Comparison of ENCODE assay signal across 9 cellular contexts in the genomic region with DNA sequence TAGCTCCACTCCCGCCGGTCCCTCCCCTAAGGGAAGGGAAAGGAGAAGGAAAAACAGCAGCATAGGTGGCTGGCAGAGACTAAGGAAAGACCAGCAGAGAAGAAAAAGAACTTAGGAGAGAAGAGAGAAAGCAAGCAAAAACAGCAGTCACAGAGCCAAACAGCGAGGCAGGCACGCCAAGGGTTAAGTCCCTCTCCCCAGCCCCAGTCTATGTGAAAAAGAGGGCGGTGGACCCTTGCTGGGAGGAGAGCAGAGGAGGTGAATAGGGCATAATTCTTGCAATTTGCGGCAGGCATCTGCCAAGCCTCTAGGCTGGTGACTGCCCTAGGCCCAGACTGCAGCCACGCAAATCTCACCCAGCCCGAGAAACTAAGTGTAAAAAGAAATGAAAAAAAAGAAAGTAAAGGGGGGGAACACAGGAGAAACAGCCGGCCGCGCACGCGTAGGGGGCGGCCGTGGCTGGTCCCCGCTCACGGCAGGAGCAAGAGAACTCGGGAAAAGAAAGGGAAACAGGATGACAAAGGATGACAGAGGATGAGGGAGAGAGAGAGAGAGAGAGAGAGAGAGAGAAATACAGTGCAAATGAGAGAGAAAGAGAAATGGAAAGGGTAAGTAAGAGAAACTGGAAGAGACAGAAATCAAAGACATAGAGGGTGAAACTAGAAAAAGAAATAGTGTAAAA. TPM values are rescaled to one million over a fixed set of nuclear protein-coding genes. Genes with fewer than 3 reads are reported as not detected.
A peak's percentile ranks its signal among the peaks of the same experiment; 100 is the strongest.
DNase-seq lines count a peak whose midpoint lies in the region; ATAC-seq and TF ChIP-seq lines count a peak whose summit lies in the region.
"Had no signal": no experiment of that assay in that cellular context is flagged by ENCODE, and none has a peak within 500 bp of the region (broad histone marks: within the 10 kb centered on the region; RNA-seq: fewer than 3 reads in every experiment).

No MANE protein-coding gene starts in this region.

- peak overlapping the region; percentile 91 for H3K4me3 Mint-ChIP-seq in HFFc6
- H3K4me3 Mint-ChIP-seq in activated CD4-positive, alpha-beta T cell treated with anti-CD3 and anti-CD28 coated beads, Interleukin-2, amount 10 ng/mL, durations not matched to agents 24 days and 14 days: peak overlapping the region; percentile 84

- peak overlapping the region; percentile 88 for H3K27ac Mint-ChIP-seq in HFFc6
- peak overlapping the region; percentile 96 for H3K27ac Mint-ChIP-seq in activated CD4-positive, alpha-beta T cell treated with anti-CD3 and anti-CD28 coated beads, Interleukin-2, amount 10 ng/mL, durations not matched to agents 24 days and 14 days

- H3K4me1 ChIP-seq in sigmoid colon: no peaks in the 10 kb centered on the region

- peak; percentile 1 for DNase-seq in HFFc6
- peak; percentile 75 for DNase-seq in activated CD4-positive, alpha-beta T cell treated with anti-CD3 and anti-CD28 coated beads, Interleukin-2, amount 10 ng/mL, durations not matched to agents 24 days and 14 days
- peak; percentile 2 for DNase-seq in fibroblast of mammary gland (ENCODE audit: low read depth)
- DNase-seq in sigmoid colon: no peak
- no peak for DNase-seq in RKO (ENCODE audit: low spot score)
- DNase-seq in cerebellar nuclear complex (lab: John Stamatoyannopoulos, UW): no peak

- H3K4me1 Mint-ChIP-seq in HFFc6 (ENCODE audit: low read depth): peaks cover 20% of the 10 kb centered on the region
- H3K4me1 Mint-ChIP-seq in activated CD4-positive, alpha-beta T cell treated with anti-CD3 and anti-CD28 coated beads, Interleukin-2, amount 10 ng/mL, durations not matched to agents 24 days and 14 days: peaks cover 37% of the 10 kb centered on the region

- no peaks in the 10 kb centered on the region for H3K36me3 ChIP-seq in sigmoid colon

- H3K27me3 ChIP-seq in sigmoid colon: no peaks in the 10 kb centered on the region

- TF ChIP-seq POLR2A in sigmoid colon (IDR thresholded peaks at IDR 0.05): no peak

- peak overlapping the region; percentile 7; the same call in 1 of the 2 replicates for H3K4me3 ChIP-seq in GM08714 (ENCODE audit: low read length)
- peak overlapping the region; percentile 23 for H3K4me3 ChIP-seq in fibroblast of mammary gland (ENCODE audit: control insufficient read depth, low read depth, low read length)
- H3K4me3 ChIP-seq in sigmoid colon: peak overlapping the region in 3 of 4 donors; percentile 31 to 39 (median 34)
- H3K4me3 ChIP-seq: skin epidermis had no signal

- H3K27me3 Mint-ChIP-seq in HFFc6 (ENCODE audit: insufficient read depth): peaks cover 4% of the 10 kb centered on the region
- no peaks in the 10 kb centered on the region for H3K27me3 Mint-ChIP-seq in activated CD4-positive, alpha-beta T cell treated with anti-CD3 and anti-CD28 coated beads, Interleukin-2, amount 10 ng/mL, durations not matched to agents 24 days and 14 days

- TF ChIP-seq EP300 in sigmoid colon (IDR thresholded peaks at IDR 0.05): no peak

- no peak for ATAC-seq in HG03521 (IDR thresholded peaks at IDR 0.05; ENCODE audit: unreplicated experiment)

- 4 to 38% methylated on average over 18 of the region's 18 CpGs for WGBS in sigmoid colon, 2 donors

- peak overlapping the region; percentile 58 to 65 (median 60) for H3K27ac ChIP-seq in sigmoid colon

- no peaks in the 10 kb centered on the region for H3K9me3 ChIP-seq in sigmoid colon

- intact Hi-C loops in activated CD4-positive, alpha-beta T cell treated with anti-CD3 and anti-CD28 coated beads, Interleukin-2, amount 10 ng/mL, durations not matched to agents 24 days and 14 days (cut with micrococcal nuclease): loop anchor here (10.0 kb wide), 1 partner anchor 534 kb away; the partner anchor contains the start of gene MAMLD1
- intact Hi-C loops in sigmoid colon (cut with DNase I): no loop called here

- TF ChIP-seq CTCF in HFFc6 (IDR thresholded peaks at IDR 0.05) (no peak), fibroblast of mammary gland (conservative IDR thresholded peaks at IDR 0.05; ENCODE audit: control insufficient read depth, insufficient read depth, low read depth, low read length) (no peak), sigmoid colon (IDR thresholded peaks at IDR 0.05) (no peak)

- H3K36me3 Mint-ChIP-seq in HFFc6 (ENCODE audit: low read depth): no peaks in the 10 kb centered on the region
- no peaks in the 10 kb centered on the region for H3K36me3 Mint-ChIP-seq in activated CD4-positive, alpha-beta T cell treated with anti-CD3 and anti-CD28 coated beads, Interleukin-2, amount 10 ng/mL, durations not matched to agents 24 days and 14 days (ENCODE audit: low read depth)

- H3K9me3 Mint-ChIP-seq in HFFc6: no peaks in the 10 kb centered on the region
- no peaks in the 10 kb centered on the region for H3K9me3 Mint-ChIP-seq in activated CD4-positive, alpha-beta T cell treated with anti-CD3 and anti-CD28 coated beads, Interleukin-2, amount 10 ng/mL, durations not matched to agents 24 days and 14 days

RNA-seq across cellular contexts. Expression of gene MAGEA9, which starts 48.6 kb away (rescaled TPM):
- total RNA-seq in HFFc6 (2021; fragmentation: NEBNext Ultra II Directional; extraction: Animal tissue kit (Norgen Biotek cat#: 25700)): not detected
- not detected in 2 replicates for total RNA-seq in activated CD4-positive, alpha-beta T cell treated with anti-CD3 and anti-CD28 coated beads, Interleukin-2, amount 10 ng/mL, durations not matched to agents 24 days and 14 days
- not detected for total RNA-seq in sigmoid colon
- not detected for polyA plus RNA-seq in sigmoid colon

RNA-seq across cellular contexts. Expression of gene MAGEA8, which starts 50.6 kb away (rescaled TPM):
- not detected for total RNA-seq in HFFc6 (2021; fragmentation: NEBNext Ultra II Directional; extraction: Animal tissue kit (Norgen Biotek cat#: 25700))
- not detected in 2 replicates for total RNA-seq in activated CD4-positive, alpha-beta T cell treated with anti-CD3 and anti-CD28 coated beads, Interleukin-2, amount 10 ng/mL, durations not matched to agents 24 days and 14 days
- not detected for total RNA-seq in sigmoid colon
- not detected for polyA plus RNA-seq in sigmoid colon

RNA-seq across cellular contexts. Expression of gene HSFX1, which starts 56.5 kb away (rescaled TPM):
- total RNA-seq in HFFc6 (2021; fragmentation: NEBNext Ultra II Directional; extraction: Animal tissue kit (Norgen Biotek cat#: 25700)): under 1 TPM; 0.26 to 0.88 (median 0.33) TPM
- 0.50 and 0.58 TPM in 2 replicates for total RNA-seq in activated CD4-positive, alpha-beta T cell treated with anti-CD3 and anti-CD28 coated beads, Interleukin-2, amount 10 ng/mL, durations not matched to agents 24 days and 14 days
- 1 to 10 TPM in 2 of 4 donors, under 1 TPM in 2; 0.83 to 1.3 (median 1.0) TPM for total RNA-seq in sigmoid colon
- polyA plus RNA-seq in sigmoid colon: under 1 TPM in 1 of 3 donors, not detected in 2; 0.71 TPM

Comparison
In these comparisons a context has a peak if more than half of its experiments do, and no peak if none do; other contexts are left out.
1. DNase-seq: peak in HFFc6 (single experiment), activated CD4-positive, alpha-beta T cell treated with anti-CD3 and anti-CD28 coated beads, Interleukin-2, amount 10 ng/mL, durations not matched to agents 24 days and 14 days (single experiment) and fibroblast of mammary gland (single experiment); none in sigmoid colon (single experiment), RKO (single experiment) and cerebellar nuclear complex (0 of 2).
2. Peak in every context shown above with its lines, with median percentiles within 50 percentile points of each other: H3K4me3 ChIP-seq.